11 cellular contexts compared by ENCODE assay signal in the genomic region with DNA sequence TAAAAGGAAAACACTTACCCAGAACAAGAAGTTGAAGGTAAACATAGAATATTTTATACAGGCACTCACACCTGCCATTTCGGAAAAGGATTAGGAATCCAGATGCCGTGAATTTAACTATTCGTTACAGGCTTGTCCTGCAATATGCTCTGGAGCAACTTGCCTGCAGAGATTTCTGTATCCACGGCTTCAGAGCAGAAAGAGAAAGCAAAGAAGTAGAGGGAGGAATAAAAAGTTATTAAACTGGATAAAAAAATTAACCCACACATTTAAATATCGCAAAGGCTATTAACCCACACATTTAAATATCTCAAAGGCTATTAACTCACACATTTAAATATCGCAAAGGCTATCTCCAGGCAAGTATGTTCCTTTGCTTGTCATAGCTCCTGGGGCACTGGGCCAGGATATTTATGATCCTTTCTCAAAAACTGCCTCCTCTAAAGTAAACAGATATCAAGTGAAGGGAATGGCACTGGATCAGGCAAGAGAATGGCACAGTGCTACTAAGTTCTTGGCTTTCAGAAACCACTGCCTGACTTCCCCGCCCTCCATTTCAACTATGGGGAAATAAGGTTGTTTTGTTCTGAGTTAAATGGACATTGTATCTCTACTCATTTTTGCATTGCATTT. TPM values are rescaled to one million over a fixed set of nuclear protein-coding genes. Genes with fewer than 3 reads are reported as not detected.
A peak's percentile ranks its signal among the peaks of the same experiment; 100 is the strongest.
DNase-seq lines count a peak whose midpoint lies in the region; ATAC-seq and TF ChIP-seq lines count a peak whose summit lies in the region.
"Had no signal": no experiment of that assay in that cellular context is flagged by ENCODE, and none has a peak within 500 bp of the region (broad histone marks: within the 10 kb centered on the region; RNA-seq: fewer than 3 reads in every experiment).

A gene (minus strand): TSS at position 399 of the 633 bp plus-strand sequence. CDS start 321 bp downstream, at position 78.

- H3K27ac ChIP-seq in PC-3 (ENCODE audit: low read length) (peak within 1 kb of the TSS; percentile 70), liver (ENCODE audit: low read depth in 1 of 2, low read length in 2 of 2) (no peak within 1 kb of the TSS), suprapubic skin (no peak within 1 kb of the TSS)

- H3K9me2 ChIP-seq in PC-3 (replicated peaks; ENCODE audit: low read length) = no peaks in the 10 kb centered on the region

- WGBS in liver = 63% methylated on average over 7 of the region's 7 CpGs
- WGBS in suprapubic skin = 40% methylated on average over 7 of the region's 7 CpGs

- H3K4me1 ChIP-seq in PC-3 (ENCODE audit: insufficient read depth, low read length) (peaks cover 66% of the 10 kb centered on the region), liver (ENCODE audit: control insufficient read depth in 4 of 4, insufficient read depth in 4 of 4, low read length in 3 of 4) (peaks cover 5 to 28% (median 19%) of the 10 kb centered on the region in 4 donors), suprapubic skin (peaks cover 8% of the 10 kb centered on the region)

- no peaks in the 10 kb centered on the region for H4K20me1 ChIP-seq in PC-3 (ENCODE audit: low read length)

- TF ChIP-seq EP300 in suprapubic skin (IDR thresholded peaks at IDR 0.05) = no peak

- ATAC-seq in PC-3 = peak; percentile 66
- no peak for ATAC-seq in GM19351 (IDR thresholded peaks at IDR 0.05; ENCODE audit: unreplicated experiment)
- ATAC-seq in HG03439 (IDR thresholded peaks at IDR 0.05; ENCODE audit: unreplicated experiment) = no peak

- TF ChIP-seq RAD21 in liver (IDR thresholded peaks at IDR 0.05) = no peak

- CTCF ChIA-PET in PC-3 (lab: Charles Lee) = no interaction called here

- no peak for TF ChIP-seq CTCF in PC-3 (conservative IDR thresholded peaks at IDR 0.05; ENCODE audit: low read depth, low read length)
- no peak for TF ChIP-seq CTCF in liver (IDR thresholded peaks at IDR 0.05; ENCODE audit: low read depth, low read length, missing input control)
- TF ChIP-seq CTCF in suprapubic skin (IDR thresholded peaks at IDR 0.05) = no peak

- H3K9ac ChIP-seq in PC-3 (ENCODE audit: low read length) = peak within 1 kb of the TSS; percentile 3; the same call in 1 of the 2 replicates
- peak within 1 kb of the TSS in 1 of 2 donors; percentile 74 for H3K9ac ChIP-seq in liver (ENCODE audit: low read depth in 1 of 2, low read length in 2 of 2)

- H3K79me2 ChIP-seq in PC-3 (ENCODE audit: low read length) = no peaks in the 10 kb centered on the region

- peak within 1 kb of the TSS; percentile 44 for H3K4me3 ChIP-seq in PC-3 (ENCODE audit: low read length)
- peak within 1 kb of the TSS in 1 of 3 donors; percentile 11 for H3K4me3 ChIP-seq in liver (ENCODE audit: low read depth in 1 of 3, low read length in 3 of 3)
- H3K4me3 ChIP-seq in suprapubic skin = peak within 1 kb of the TSS; percentile 20

- peak; percentile 65 for DNase-seq in NCI-H1092 (lab: John Stamatoyannopoulos, UW)
- DNase-seq in PC-3 = peak; percentile 83
- DNase-seq in suprapubic skin (ENCODE audit: low spot score in 2 of 2) = no peak
- DNase-seq in NCI-H2107 (lab: John Stamatoyannopoulos, UW) = no peak
- DNase-seq in iPS-NIHi11 (ENCODE audit: low spot score) = no peak
- DNase-seq: HCEC 1CT had no signal

- peaks cover 4% of the 10 kb centered on the region for H3F3A ChIP-seq in PC-3 (ENCODE audit: low read length, unreplicated experiment)

- H3K27me3 ChIP-seq in PC-3 (ENCODE audit: low read length) (no peaks in the 10 kb centered on the region), liver (ENCODE audit: control insufficient read depth in 4 of 4, insufficient read depth in 4 of 4, low read length in 3 of 4) (no peaks in the 10 kb centered on the region), suprapubic skin (no peaks in the 10 kb centered on the region)

- no peaks in the 10 kb centered on the region for H3K36me3 ChIP-seq in PC-3 (ENCODE audit: low read depth, low read length)
- H3K36me3 ChIP-seq in liver (ENCODE audit: control insufficient read depth in 4 of 4, insufficient read depth in 3 of 4, low read depth in 1 of 4, low read length in 3 of 4) = no peaks in the 10 kb centered on the region
- H3K36me3 ChIP-seq in suprapubic skin = no peaks in the 10 kb centered on the region

- H3K9me3 ChIP-seq in PC-3 (ENCODE audit: low read length) (no peaks in the 10 kb centered on the region), liver (ENCODE audit: control insufficient read depth in 4 of 4, low read length in 3 of 4) (no peaks in the 10 kb centered on the region), suprapubic skin (no peaks in the 10 kb centered on the region)

- TF ChIP-seq POLR2A in suprapubic skin (IDR thresholded peaks at IDR 0.05) = no peak

- no TSS peak for BruUV-seq in PC-3 (replicated peaks; lab: Mats Ljungman, UMichigan)

- peak within 1 kb of the TSS; percentile 78 for H3K4me2 ChIP-seq in PC-3 (ENCODE audit: low read length)

- POLR2A ChIA-PET in PC-3 (lab: Charles Lee; ENCODE audit: unreplicated experiment) = no interaction called here

- intact Hi-C loops in PC-3 (cut with micrococcal nuclease) = loop anchor here (2.0 to 10.0 kb wide), 3 partner anchors 25 to 113 kb away; no protein-coding TSS in a partner anchor

- peak within 1 kb of the TSS; percentile 41 for H2AFZ ChIP-seq in PC-3 (ENCODE audit: low read length)

TF ChIP-seq in liver, 16 proteins besides CTCF, POLR2A, EP300 and RAD21:
- TF ChIP-seq YY1 (IDR thresholded peaks at IDR 0.05) = peak; percentile 10
- TF ChIP-seq TAF1 (conservative IDR thresholded peaks at IDR 0.05) = no peak

RNA-seq across cellular contexts. Expression of the gene that starts here (rescaled TPM):
- total RNA-seq in PC-3 (2014; rRNA removed) (1.3 TPM in 1 of 2 replicates, not detected in the other), liver (1 to 10 TPM in 1 of 2 donors, under 1 TPM in 1; 0.65 to 2.5 TPM), suprapubic skin (10 to 100 TPM in 3 of 4 donors, 1 to 10 TPM in 1; 8.3 to 33.6 (median 26.1) TPM)
- 1 to 10 TPM; 7.9 to 9.3 TPM for polyA plus RNA-seq in liver
- total RNA-seq: Daoy, dermis microvascular lymphatic vessel endothelial cell had no signal

Comparison
In these comparisons a context has a peak if more than half of its experiments do, and no peak if none do; other contexts are left out.
1. DNase-seq: peak in NCI-H1092 (single experiment) and PC-3 (single experiment); none in suprapubic skin (0 of 2), NCI-H2107 (single experiment) and iPS-NIHi11 (single experiment).